Comparison of ENCODE assay signal across 32 cellular contexts in genomic region chrX:151698485-151698884, GRCh38. TPM values are rescaled to one million over a fixed set of nuclear protein-coding genes. Genes with fewer than 3 reads are reported as not detected.
"Had no signal": no experiment of that assay in that cellular context is flagged by ENCODE, and none has a peak within 500 bp of the region (broad histone marks: within the 10 kb centered on the region; RNA-seq: fewer than 3 reads in every experiment).

No MANE protein-coding gene starts in this region.

- H3K4me3 ChIP-seq: stomach, suprapubic skin, testis, thoracic aorta, thyroid gland, tibial artery, tibial nerve, transverse colon, upper lobe of left lung, upper lobe of right lung, uterus, vagina had no signal

- H3K4me1 ChIP-seq: testis, thyroid gland, transverse colon, upper lobe of right lung, uterus had no signal

- H3K27ac Mint-ChIP-seq: stimulated activated effector memory CD8-positive, alpha-beta T cell treated with anti-CD3 and anti-CD28 coated beads, Interleukin-12 subunit alpha, Interleukin-12 subunit beta, amount 100 ng/mL, for 72 hours; stimulated activated memory B cell treated with anti-CD40 and anti-IgM and Interleukin-4, amounts not matched to agents 10 μg/mL and 1 μg/mL and 100 μg/mL, for 72 hours; stimulated activated naive B cell treated with anti-CD40 and anti-IgM and Interleukin-4, amounts not matched to agents 10 μg/mL and 1 μg/mL and 100 μg/mL, for 72 hours; stimulated activated naive CD8-positive, alpha-beta T cell treated with anti-CD3 and anti-CD28 coated beads, Interleukin-15, Interleukin-2, amounts not matched to agents 100 ng/mL and 50 ng/mL, for 24 hours; type B pancreatic cell had no signal

- H3K27me3 ChIP-seq: testis, thyroid gland, upper lobe of right lung, uterus, vagina had no signal

- H3K36me3 ChIP-seq: stomach, suprapubic skin, thoracic aorta, thyroid gland, tibial artery, tibial nerve, transverse colon, upper lobe of left lung, upper lobe of right lung, uterus, vagina had no signal

- H3K27ac ChIP-seq: stomach, suprapubic skin, testis, thoracic aorta, thyroid gland, tibial artery, transverse colon, upper lobe of left lung, upper lobe of right lung, uterus, vagina had no signal

- DNase-seq: stimulated activated CD4-positive, alpha-beta T cell treated with anti-CD3 and anti-CD28 coated beads, Interleukin-2, amount 100 ng/mL, for 48 hours; stimulated activated CD4-positive, alpha-beta T cell treated with anti-CD3 and anti-CD28 coated beads, Interleukin-4, amount 100 ng/mL, for 1 hour; stimulated activated CD4-positive, alpha-beta T cell treated with anti-CD3 and anti-CD28 coated beads, Interleukin-4, amount 100 ng/mL, for 24 hours; stimulated activated CD4-positive, alpha-beta T cell treated with anti-CD3 and anti-CD28 coated beads, Interleukin-4, amount 100 ng/mL, for 4 hours; stimulated activated CD8-positive, alpha-beta memory T cell treated with anti-CD3 and anti-CD28 coated beads, Interleukin-4, amount 100 ng/mL, for 48 hours; stimulated activated naive B cell treated with anti-CD40 and anti-IgM and Interleukin-4, amounts not matched to agents 10 μg/mL and 1 μg/mL and 100 μg/mL, for 72 hours; stimulated activated naive CD4-positive, alpha-beta T cell; stimulated activated naive CD4-positive, alpha-beta T cell treated with Interleukin-2 at 50 U/mL for 16 hours; stimulated activated naive CD8-positive, alpha-beta T cell treated with anti-CD3 and anti-CD28 coated beads, Interleukin-15, amount 100 ng/mL, for 72 hours; stimulated activated naive CD8-positive, alpha-beta T cell treated with anti-CD3 and anti-CD28 coated beads, Interleukin-15, Interleukin-2, amounts not matched to agents 100 U/mL and 50 U/mL, for 24 hours; stomach; substantia nigra; testis; thyroid gland; tibial artery; transverse colon; trophoblast cell; upper lobe of right lung; uterus had no signal

- H3K9me3 Mint-ChIP-seq: stimulated activated effector memory CD8-positive, alpha-beta T cell treated with anti-CD3 and anti-CD28 coated beads, Interleukin-12 subunit alpha, Interleukin-12 subunit beta, amount 100 ng/mL, for 72 hours; stimulated activated memory B cell treated with anti-CD40 and anti-IgM and Interleukin-4, amounts not matched to agents 10 μg/mL and 1 μg/mL and 100 μg/mL, for 72 hours; stimulated activated naive B cell treated with anti-CD40 and anti-IgM and Interleukin-4, amounts not matched to agents 10 μg/mL and 1 μg/mL and 100 μg/mL, for 72 hours; stimulated activated naive CD8-positive, alpha-beta T cell treated with anti-CD3 and anti-CD28 coated beads, Interleukin-15, amount 100 ng/mL, for 72 hours; stimulated activated naive CD8-positive, alpha-beta T cell treated with anti-CD3 and anti-CD28 coated beads, Interleukin-15, Interleukin-2, amounts not matched to agents 100 ng/mL and 50 ng/mL, for 24 hours had no signal

- H3K36me3 Mint-ChIP-seq: stimulated activated effector memory CD8-positive, alpha-beta T cell treated with anti-CD3 and anti-CD28 coated beads, Interleukin-12 subunit alpha, Interleukin-12 subunit beta, amount 100 ng/mL, for 72 hours; stimulated activated memory B cell treated with anti-CD40 and anti-IgM and Interleukin-4, amounts not matched to agents 10 μg/mL and 1 μg/mL and 100 μg/mL, for 72 hours; stimulated activated naive B cell treated with anti-CD40 and anti-IgM and Interleukin-4, amounts not matched to agents 10 μg/mL and 1 μg/mL and 100 μg/mL, for 72 hours; type B pancreatic cell had no signal

- H3K4me1 Mint-ChIP-seq: stimulated activated effector memory CD8-positive, alpha-beta T cell treated with anti-CD3 and anti-CD28 coated beads, Interleukin-12 subunit alpha, Interleukin-12 subunit beta, amount 100 ng/mL, for 72 hours; stimulated activated memory B cell treated with anti-CD40 and anti-IgM and Interleukin-4, amounts not matched to agents 10 μg/mL and 1 μg/mL and 100 μg/mL, for 72 hours; stimulated activated naive B cell treated with anti-CD40 and anti-IgM and Interleukin-4, amounts not matched to agents 10 μg/mL and 1 μg/mL and 100 μg/mL, for 72 hours; stimulated activated naive CD8-positive, alpha-beta T cell treated with anti-CD3 and anti-CD28 coated beads, Interleukin-15, amount 100 ng/mL, for 72 hours had no signal

- H3K9me3 ChIP-seq: stomach, suprapubic skin, testis, thoracic aorta, thyroid gland, tibial artery, tibial nerve, transverse colon, upper lobe of left lung, upper lobe of right lung, uterus, vagina had no signal

- ATAC-seq: stimulated activated effector memory CD8-positive, alpha-beta T cell treated with anti-CD3 and anti-CD28 coated beads, Interleukin-12 subunit alpha, Interleukin-12 subunit beta, amount 100 ng/mL, for 72 hours; stimulated activated memory B cell treated with anti-CD40 and anti-IgM and Interleukin-4, amounts not matched to agents 10 μg/mL and 1 μg/mL and 100 μg/mL, for 72 hours; stimulated activated naive B cell treated with anti-CD40 and anti-IgM and Interleukin-4, amounts not matched to agents 10 μg/mL and 1 μg/mL and 100 μg/mL, for 72 hours; stimulated activated naive CD8-positive, alpha-beta T cell treated with anti-CD3 and anti-CD28 coated beads, Interleukin-15, amount 100 ng/mL, for 72 hours; stimulated activated naive CD8-positive, alpha-beta T cell treated with anti-CD3 and anti-CD28 coated beads, Interleukin-15, Interleukin-2, amounts not matched to agents 100 U/mL and 50 U/mL, for 24 hours; upper lobe of right lung had no signal

- H3K4me3 Mint-ChIP-seq: stimulated activated effector memory CD8-positive, alpha-beta T cell treated with anti-CD3 and anti-CD28 coated beads, Interleukin-12 subunit alpha, Interleukin-12 subunit beta, amount 100 ng/mL, for 72 hours; stimulated activated memory B cell treated with anti-CD40 and anti-IgM and Interleukin-4, amounts not matched to agents 10 μg/mL and 1 μg/mL and 100 μg/mL, for 72 hours; stimulated activated naive B cell treated with anti-CD40 and anti-IgM and Interleukin-4, amounts not matched to agents 10 μg/mL and 1 μg/mL and 100 μg/mL, for 72 hours; stimulated activated naive CD8-positive, alpha-beta T cell treated with anti-CD3 and anti-CD28 coated beads, Interleukin-15, amount 100 ng/mL, for 72 hours; stimulated activated naive CD8-positive, alpha-beta T cell treated with anti-CD3 and anti-CD28 coated beads, Interleukin-15, Interleukin-2, amounts not matched to agents 100 ng/mL and 50 ng/mL, for 24 hours; type B pancreatic cell had no signal

RNA-seq across cellular contexts. Expression of gene FATE1, which starts 17.4 kb away (rescaled TPM):
- total RNA-seq: stomach, subcutaneous adipose tissue, suprapubic skin, temporal lobe, thoracic aorta, tibial nerve, transverse colon, upper lobe of right lung, ureter, urinary bladder, uterus, vagina had no signal

RNA-seq across cellular contexts. Expression of gene CNGA2, which starts 36.1 kb away (rescaled TPM):
- total RNA-seq: stomach, subcutaneous adipose tissue, suprapubic skin, temporal lobe, thoracic aorta, thyroid gland, tibial nerve, transverse colon, upper lobe of left lung, upper lobe of right lung, ureter, urinary bladder, uterus, vagina had no signal
- polyA plus RNA-seq: stomach, urinary bladder had no signal
